ENCODE assay signal across 7 cellular contexts in genomic region chr2:6352906-6353515, GRCh38.
DNase-seq lines count a peak whose midpoint lies in the region; ATAC-seq and TF ChIP-seq lines count a peak whose summit lies in the region.

No MANE protein-coding gene starts in this region.

- DNase-seq in H4 (ENCODE audit: low spot score) (peak; percentile 10), NT2/D1 (ENCODE audit: low read depth, low spot score) (peak; percentile 46), fibroblast of the conjunctiva (ENCODE audit: low read depth) (peak; percentile 4), renal cortical epithelial cell (ENCODE audit: low read depth) (peak; percentile 7), MM.1S (no peak)
- no peak for DNase-seq in activated T-helper 1 cell treated with anti-CD3 and anti-CD28 coated beads, Interleukin-12 subunit alpha, Interleukin-12 subunit beta, Interleukin-2, Interleukin-4 antibody, amounts not matched to agents 30 ng/mL and 10 ng/mL and 1 ng/mL, durations not matched to agents 14 hours and 24 hours and 36 hours (ENCODE audit: low spot score)

- no peak overlapping the region for H2AFZ ChIP-seq in MM.1S (ENCODE audit: low read length)

- no peaks in the 10 kb centered on the region for H3F3A ChIP-seq in MM.1S (ENCODE audit: insufficient read depth, low read length)

- no peaks in the 10 kb centered on the region for H3K9me3 ChIP-seq in NT2/D1 (ENCODE audit: insufficient read depth, low read length)
- no peaks in the 10 kb centered on the region for H3K9me3 ChIP-seq in MM.1S (replicated peaks; ENCODE audit: insufficient read depth, low read length)

- no peaks in the 10 kb centered on the region for H4K20me1 ChIP-seq in MM.1S (ENCODE audit: insufficient read depth, low read length)

- H3K27me3 ChIP-seq in NT2/D1 (ENCODE audit: insufficient read depth, insufficient read length) = no peaks in the 10 kb centered on the region
- H3K27me3 ChIP-seq in MM.1S (replicated peaks; ENCODE audit: insufficient read depth, low read length) = 0 out of 2 replicates have a peak, but pooled peaks cover 5% of the 10 kb centered on the region

- ATAC-seq in HG02970 (IDR thresholded peaks at IDR 0.05; ENCODE audit: low FRiP score, unreplicated experiment) = no peak

- no peaks in the 10 kb centered on the region for H3K79me2 ChIP-seq in MM.1S (ENCODE audit: low read length)

- intact Hi-C loops in activated T-helper 1 cell treated with anti-CD3 and anti-CD28 coated beads, Interleukin-12 subunit alpha, Interleukin-12 subunit beta, Interleukin-2, Interleukin-4 antibody, amounts not matched to agents 30 ng/mL and 10 ng/mL and 1 ng/mL, durations not matched to agents 14 hours and 24 hours and 36 hours (cut with micrococcal nuclease) = no loop called here

- no peak for TF ChIP-seq CTCF in MM.1S (IDR thresholded peaks at IDR 0.05; ENCODE audit: low read length)

- H3K4me3 Mint-ChIP-seq in activated T-helper 1 cell treated with anti-CD3 and anti-CD28 coated beads, Interleukin-12 subunit alpha, Interleukin-12 subunit beta, Interleukin-2, Interleukin-4 antibody, amounts not matched to agents 30 ng/mL and 10 ng/mL and 1 ng/mL, durations not matched to agents 14 hours and 24 hours and 36 hours = no peak overlapping the region

- H3K4me1 Mint-ChIP-seq in activated T-helper 1 cell treated with anti-CD3 and anti-CD28 coated beads, Interleukin-12 subunit alpha, Interleukin-12 subunit beta, Interleukin-2, Interleukin-4 antibody, amounts not matched to agents 30 ng/mL and 10 ng/mL and 1 ng/mL, durations not matched to agents 14 hours and 24 hours and 36 hours (ENCODE audit: low read depth) = no peaks in the 10 kb centered on the region

- no peak overlapping the region for H3K27ac Mint-ChIP-seq in activated T-helper 1 cell treated with anti-CD3 and anti-CD28 coated beads, Interleukin-12 subunit alpha, Interleukin-12 subunit beta, Interleukin-2, Interleukin-4 antibody, amounts not matched to agents 30 ng/mL and 10 ng/mL and 1 ng/mL, durations not matched to agents 14 hours and 24 hours and 36 hours

- H3K9me3 Mint-ChIP-seq in activated T-helper 1 cell treated with anti-CD3 and anti-CD28 coated beads, Interleukin-12 subunit alpha, Interleukin-12 subunit beta, Interleukin-2, Interleukin-4 antibody, amounts not matched to agents 30 ng/mL and 10 ng/mL and 1 ng/mL, durations not matched to agents 14 hours and 24 hours and 36 hours = no peaks in the 10 kb centered on the region

- no peak overlapping the region for H3K4me2 ChIP-seq in MM.1S (ENCODE audit: low read depth, low read length)

- H3K36me3 Mint-ChIP-seq in activated T-helper 1 cell treated with anti-CD3 and anti-CD28 coated beads, Interleukin-12 subunit alpha, Interleukin-12 subunit beta, Interleukin-2, Interleukin-4 antibody, amounts not matched to agents 30 ng/mL and 10 ng/mL and 1 ng/mL, durations not matched to agents 14 hours and 24 hours and 36 hours (ENCODE audit: low read depth) = no peaks in the 10 kb centered on the region

- H3K36me3 ChIP-seq in NT2/D1 (ENCODE audit: insufficient read depth, insufficient read length, low read length) = no peaks in the 10 kb centered on the region
- no peaks in the 10 kb centered on the region for H3K36me3 ChIP-seq in MM.1S (replicated peaks; ENCODE audit: insufficient read depth, low read length)

- H3K9ac ChIP-seq in NT2/D1 (ENCODE audit: insufficient read length, low read depth) (no peak overlapping the region), MM.1S (ENCODE audit: low read length) (no peak overlapping the region)

- H3K27me3 Mint-ChIP-seq in activated T-helper 1 cell treated with anti-CD3 and anti-CD28 coated beads, Interleukin-12 subunit alpha, Interleukin-12 subunit beta, Interleukin-2, Interleukin-4 antibody, amounts not matched to agents 30 ng/mL and 10 ng/mL and 1 ng/mL, durations not matched to agents 14 hours and 24 hours and 36 hours (ENCODE audit: insufficient read depth) = no peaks in the 10 kb centered on the region

- H3K4me1 ChIP-seq in NT2/D1 (ENCODE audit: insufficient read depth, insufficient read length) = peaks cover 4% of the 10 kb centered on the region
- peaks cover 5% of the 10 kb centered on the region; the same call in 1 of the 2 replicates for H3K4me1 ChIP-seq in MM.1S (ENCODE audit: low read length)

- no peak overlapping the region for H3K27ac ChIP-seq in MM.1S (ENCODE audit: low read length)

- H3K4me3 ChIP-seq in NT2/D1 (ENCODE audit: insufficient read length, low read depth) = no peak overlapping the region
- no peak overlapping the region for H3K4me3 ChIP-seq in MM.1S (ENCODE audit: low read length)

- H3K9me2 ChIP-seq in MM.1S (replicated peaks; ENCODE audit: insufficient read depth, low read length) = no peaks in the 10 kb centered on the region

Comparison
In these comparisons a context has a peak if more than half of its experiments do, and no peak if none do; other contexts are left out.
1. DNase-seq: peak in H4 (single experiment), NT2/D1 (single experiment), fibroblast of the conjunctiva (single experiment) and renal cortical epithelial cell (single experiment); none in MM.1S (single experiment) and activated T-helper 1 cell treated with anti-CD3 and anti-CD28 coated beads, Interleukin-12 subunit alpha, Interleukin-12 subunit beta, Interleukin-2, Interleukin-4 antibody, amounts not matched to agents 30 ng/mL and 10 ng/mL and 1 ng/mL, durations not matched to agents 14 hours and 24 hours and 36 hours (single experiment).